In genomic region chrX:154411322-154411980, GRCh38 we compare ENCODE assay signal across 8 cellular contexts. TPM values are rescaled to one million over a fixed set of nuclear protein-coding genes. Genes with fewer than 3 reads are reported as not detected.
DNase-seq lines count a peak whose midpoint lies in the region; ATAC-seq and TF ChIP-seq lines count a peak whose summit lies in the region.

Gene TAFAZZIN (plus strand): TSS chrX:154411539. CDS start chrX:154411844, 305 bp downstream.

- DNase-seq in NCI-H2227 treated with DMSO at 0.1 percent for 48 hours (lab: John Stamatoyannopoulos, UW) (peak; percentile 26), left lobe of liver (ENCODE audit: low spot score) (peak; percentile 73)
- peak; percentile 84 for DNase-seq in activated CD4-positive, alpha-beta T cell treated with anti-CD3 and anti-CD28 coated beads for 48 hours
- peak; percentile 54 for DNase-seq in stimulated activated CD4-positive, alpha-beta T cell treated with anti-CD3 and anti-CD28 coated beads, Interleukin-2, amount 100 ng/mL, for 4 hours (ENCODE audit: low read depth)

- H3K9me3 Mint-ChIP-seq in dendritic cell treated with granulocyte-macrophage colony-stimulating factor and Interleukin-4, amounts not matched to agents 40 ng/mL and 50 ng/mL, for 4 days = no peaks in the 10 kb centered on the region

- peak within 1 kb of the TSS; percentile 92 for H3K4me3 Mint-ChIP-seq in dendritic cell treated with granulocyte-macrophage colony-stimulating factor and Interleukin-4, amounts not matched to agents 40 ng/mL and 50 ng/mL, for 4 days

- ATAC-seq in HG02798 (IDR thresholded peaks at IDR 0.05; ENCODE audit: poor library complexity, unreplicated experiment) = peak; percentile 55
- peak; percentile 91 for ATAC-seq in left lobe of liver
- ATAC-seq in GM19455 (IDR thresholded peaks at IDR 0.05; ENCODE audit: unreplicated experiment) = no peak

- peak within 1 kb of the TSS; percentile 89 for H3K27ac Mint-ChIP-seq in dendritic cell treated with granulocyte-macrophage colony-stimulating factor and Interleukin-4, amounts not matched to agents 40 ng/mL and 50 ng/mL, for 4 days

- no peak for TF ChIP-seq CTCF in GM12875 (IDR thresholded peaks at IDR 0.05; ENCODE audit: borderline replicate concordance, insufficient read depth, low read depth, low read length)

- intact Hi-C loops in dendritic cell treated with granulocyte-macrophage colony-stimulating factor and Interleukin-4, amounts not matched to agents 40 ng/mL and 50 ng/mL, for 4 days (cut with micrococcal nuclease) = no loop called here

- H3K4me3 ChIP-seq in GM12875 (ENCODE audit: low read depth, low read length) = peak within 1 kb of the TSS; percentile 82

- no peaks in the 10 kb centered on the region for H3K27me3 Mint-ChIP-seq in dendritic cell treated with granulocyte-macrophage colony-stimulating factor and Interleukin-4, amounts not matched to agents 40 ng/mL and 50 ng/mL, for 4 days

- H3K36me3 Mint-ChIP-seq in dendritic cell treated with granulocyte-macrophage colony-stimulating factor and Interleukin-4, amounts not matched to agents 40 ng/mL and 50 ng/mL, for 4 days (ENCODE audit: low read depth) = peaks cover 47% of the 10 kb centered on the region

- peaks cover 32% of the 10 kb centered on the region for H3K4me1 Mint-ChIP-seq in dendritic cell treated with granulocyte-macrophage colony-stimulating factor and Interleukin-4, amounts not matched to agents 40 ng/mL and 50 ng/mL, for 4 days (ENCODE audit: low read depth)

RNA-seq across cellular contexts. Expression of gene TAFAZZIN, which starts in this region (rescaled TPM):
- 21.0 TPM for total RNA-seq in left lobe of liver

Comparison
In these comparisons a context has a peak if more than half of its experiments do, and no peak if none do; other contexts are left out.
1. DNase-seq: peak in every context shown above with its lines; median percentile 84 in activated CD4-positive, alpha-beta T cell treated with anti-CD3 and anti-CD28 coated beads for 48 hours; 73 in left lobe of liver; 54 in stimulated activated CD4-positive, alpha-beta T cell treated with anti-CD3 and anti-CD28 coated beads, Interleukin-2, amount 100 ng/mL, for 4 hours; 26 in NCI-H2227 treated with DMSO at 0.1 percent for 48 hours.